Comparison of ENCODE assay signal across 1 cellular context in genomic region chr5:145708169-145708568, GRCh38.
TF ChIP-seq lines count a peak whose summit lies in the region.

No MANE protein-coding gene starts in this region.

TF ChIP-seq in K562, 482 proteins besides CTCF, POLR2A, EP300 and RAD21 (continued from another document):
- TF ChIP-seq ZFP36 (IDR thresholded peaks at IDR 0.05; ENCODE audit: low read depth, low read length, partially characterized antibody) = peak; percentile 72
- TF ChIP-seq NFXL1 (CRISPR knock-in tag; IDR thresholded peaks at IDR 0.05) = no peak
